Comparison of ENCODE assay signal across 11 cellular contexts in genomic region chr21:43069682-43070081, GRCh38. TPM values are rescaled to one million over a fixed set of nuclear protein-coding genes. Genes with fewer than 3 reads are reported as not detected.
DNase-seq lines count a peak whose midpoint lies in the region; ATAC-seq, FAIRE-seq and TF ChIP-seq lines count a peak whose summit lies in the region.
"Not testable (repeated sequence)": the region's sequence is repeated elsewhere in the genome, so short reads cannot be mapped to it uniquely, and the experiment has no call there.
"Had no signal": no experiment of that assay in that cellular context is flagged by ENCODE, and none has a peak within 500 bp of the region (broad histone marks: within the 10 kb centered on the region; RNA-seq: fewer than 3 reads in every experiment).

No MANE protein-coding gene starts in this region.

- H3K4me3 ChIP-seq in body of pancreas, mucosa of descending colon, pancreas: not testable (repeated sequence)

- peak; percentile 76 for ATAC-seq in body of pancreas
- peak; percentile 93 for ATAC-seq in esophagus mucosa
- ATAC-seq in left colon = peak; percentile 74
- peak; percentile 18 for ATAC-seq in left lobe of liver
- ATAC-seq in mucosa of descending colon = peak; percentile 65
- ATAC-seq in pancreas = peak; percentile 43 to 69 (median 54)

- H3K27ac ChIP-seq in body of pancreas, pancreas: not testable (repeated sequence)

- H3K36me3 ChIP-seq in body of pancreas (replicated peaks in 1 of 2; ENCODE audit: insufficient read depth in 1 of 2, low read depth in 2 of 2); mucosa of descending colon (ENCODE audit: low read depth); pancreas: not testable (repeated sequence)

- H3K4me1 ChIP-seq in body of pancreas; mucosa of descending colon (ENCODE audit: low read depth); pancreas: not testable (repeated sequence)

- no CpG with 5 or more reads among the region's 10 CpGs for WGBS in body of pancreas, 2 donors
- no CpG with 5 or more reads among the region's 10 CpGs for WGBS in pancreas, 2 donors

- not testable (repeated sequence) for FAIRE-seq in pancreas (lab: Jason Lieb, UNC)

- intact Hi-C loops in body of pancreas (cut with DNase I); left colon (cut with DNase I, micrococcal nuclease); mucosa of descending colon (cut with DNase I, micrococcal nuclease); pancreas (cut with DNase I): not testable (repeated sequence)

- H3K9me3 ChIP-seq in body of pancreas, mucosa of descending colon, pancreas: not testable (repeated sequence)

- DNase-seq in body of pancreas; left colon; left lobe of liver (ENCODE audit: low spot score); mucosa of descending colon; pancreas: not testable (repeated sequence)

- not testable (repeated sequence) for H3K27me3 ChIP-seq in body of pancreas, pancreas

- not testable (repeated sequence) for TF ChIP-seq POLR2A in body of pancreas (IDR thresholded peaks at IDR 0.05)

- TF ChIP-seq CTCF in body of pancreas (IDR thresholded peaks at IDR 0.05); mucosa of descending colon (IDR thresholded peaks at IDR 0.05); pancreas (IDR thresholded peaks at IDR 0.05): not testable (repeated sequence)

RNA-seq across cellular contexts. Expression of gene CBS, which starts 6.0 kb away (rescaled TPM):
- total RNA-seq in body of pancreas (100 to 1,000 TPM; 196 to 199 TPM), esophagus mucosa (0.80 TPM), left colon (10 to 100 TPM in 1 of 2 donors, 1 to 10 TPM in 1; 3.4 to 15.8 TPM), left lobe of liver (427 TPM), mucosa of descending colon (1 to 10 TPM; 4.5 to 5.8 (median 4.6) TPM), pancreas (100 to 1,000 TPM in 1 of 6 donors, 10 to 100 TPM in 5; 24.4 to 168 (median 76.0) TPM)
- polyA plus RNA-seq in pancreas = 100 to 1,000 TPM in 1 of 2 donors, 10 to 100 TPM in 1; 95.1 to 111 TPM
- total RNA-seq: CD4-positive, CD25-positive, alpha-beta regulatory T cell; CD8-positive, alpha-beta T cell had no signal
- polyA plus RNA-seq: CD14-positive monocyte; CD4-positive, alpha-beta memory T cell; CD8-positive, alpha-beta memory T cell had no signal

RNA-seq across cellular contexts. Expression of gene U2AF1, which starts 37.7 kb away (rescaled TPM):
- 10 to 100 TPM; 34.2 to 40.9 TPM for total RNA-seq in body of pancreas
- 49.1 TPM for total RNA-seq in esophagus mucosa
- 1 to 10 TPM; 6.5 to 7.2 TPM for total RNA-seq in left colon
- total RNA-seq in left lobe of liver = 11.0 TPM
- 10 to 100 TPM; 10.8 to 38.5 (median 36.4) TPM for total RNA-seq in mucosa of descending colon
- 10 to 100 TPM in 5 of 6 donors, 1 to 10 TPM in 1; 3.9 to 30.5 (median 15.0) TPM for total RNA-seq in pancreas
- 10 to 100 TPM; 27.0 to 27.6 TPM for polyA plus RNA-seq in pancreas

Comparison
In these comparisons a context has a peak if more than half of its experiments do, and no peak if none do; other contexts are left out.
1. ATAC-seq: peak in every context shown above with its lines; median percentile 93 in esophagus mucosa; 76 in body of pancreas; 74 in left colon; 65 in mucosa of descending colon; 54 in pancreas; 18 in left lobe of liver.